In the genomic region with DNA sequence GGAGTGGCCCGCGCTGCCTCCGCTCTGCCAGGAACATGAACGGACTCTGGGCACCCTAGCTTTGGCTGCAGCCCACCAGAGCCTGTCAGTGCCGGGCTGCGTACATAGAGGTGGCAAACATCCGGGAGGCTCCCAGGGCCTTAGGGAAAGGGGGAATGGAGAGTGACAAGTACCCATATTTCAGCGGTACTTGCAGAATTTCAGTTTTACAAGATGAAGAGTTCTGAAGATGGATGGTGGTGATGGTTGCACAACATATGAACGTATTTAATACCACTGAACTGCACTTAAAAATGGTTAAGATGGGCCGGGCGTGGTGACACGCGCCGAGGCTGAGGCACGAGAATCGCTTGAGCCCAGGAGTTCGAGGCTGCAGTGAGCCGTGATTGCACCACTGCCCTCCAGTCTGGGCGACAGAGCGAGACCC, we compare ENCODE assay signal across 8 cellular contexts.
DNase-seq lines count a peak whose midpoint lies in the region; ATAC-seq and TF ChIP-seq lines count a peak whose summit lies in the region.

No MANE protein-coding gene starts in this region.

- TF ChIP-seq CTCF in AG09309 (IDR thresholded peaks at IDR 0.05; ENCODE audit: control insufficient read depth, insufficient read depth, low read depth, low read length, missing control alignments) (no peak), cardiac fibroblast (IDR thresholded peaks at IDR 0.05; ENCODE audit: low read depth, low read length) (no peak)

- peak overlapping the region; percentile 60 for H3K27ac ChIP-seq in muscle layer of duodenum (ENCODE audit: low read length)

- TF ChIP-seq EP300 in Ishikawa (IDR thresholded peaks at IDR 0.05; ENCODE audit: borderline replicate concordance) = peak; percentile 10; the same call in 1 of the 2 replicates

- peak overlapping the region; percentile 87 for H3K4me3 ChIP-seq in AG09309 (ENCODE audit: control insufficient read depth, low read depth, low read length)
- peak overlapping the region; percentile 97 to 98 for H3K4me3 ChIP-seq in cardiac fibroblast (replicated peaks in 1 of 2; ENCODE audit: low read depth in 2 of 2, low read length in 2 of 2)
- peak overlapping the region; percentile 73 to 88 for H3K4me3 ChIP-seq in muscle layer of duodenum (ENCODE audit: low read depth in 1 of 2, low read length in 2 of 2)

- no peaks in the 10 kb centered on the region for H3K36me3 ChIP-seq in muscle layer of duodenum (ENCODE audit: control insufficient read depth in 1 of 2, insufficient read depth in 2 of 2, low read length in 2 of 2)

- DNase-seq in AG09309 (ENCODE audit: low read depth) = no peak
- no peak for DNase-seq in cardiac fibroblast (ENCODE audit: low read depth in 2 of 2)
- no peak for DNase-seq in hippocampal formation (lab: John Stamatoyannopoulos, UW)
- no peak for DNase-seq in AG08395 (ENCODE audit: low spot score)

- H3K4me1 ChIP-seq in muscle layer of duodenum (ENCODE audit: control insufficient read depth in 1 of 2, insufficient read depth in 2 of 2, low read length in 2 of 2) = peaks cover 0 to 15% of the 10 kb centered on the region in 2 donors

- no peaks in the 10 kb centered on the region for H3K27me3 ChIP-seq in muscle layer of duodenum (ENCODE audit: low read depth, low read length)

- TF ChIP-seq RAD21 in Ishikawa (IDR thresholded peaks at IDR 0.05; ENCODE audit: low read depth) = no peak

- no peak for ATAC-seq in HG02610 (IDR thresholded peaks at IDR 0.05; ENCODE audit: unreplicated experiment)
- ATAC-seq in HG03457 (IDR thresholded peaks at IDR 0.05; ENCODE audit: unreplicated experiment) = no peak

- no peaks in the 10 kb centered on the region for H3K9me3 ChIP-seq in muscle layer of duodenum (ENCODE audit: control insufficient read depth in 1 of 2, low read length in 2 of 2)

TF ChIP-seq in Ishikawa, 13 proteins besides CTCF, POLR2A, EP300 and RAD21:
- TF ChIP-seq, protein P1, sequence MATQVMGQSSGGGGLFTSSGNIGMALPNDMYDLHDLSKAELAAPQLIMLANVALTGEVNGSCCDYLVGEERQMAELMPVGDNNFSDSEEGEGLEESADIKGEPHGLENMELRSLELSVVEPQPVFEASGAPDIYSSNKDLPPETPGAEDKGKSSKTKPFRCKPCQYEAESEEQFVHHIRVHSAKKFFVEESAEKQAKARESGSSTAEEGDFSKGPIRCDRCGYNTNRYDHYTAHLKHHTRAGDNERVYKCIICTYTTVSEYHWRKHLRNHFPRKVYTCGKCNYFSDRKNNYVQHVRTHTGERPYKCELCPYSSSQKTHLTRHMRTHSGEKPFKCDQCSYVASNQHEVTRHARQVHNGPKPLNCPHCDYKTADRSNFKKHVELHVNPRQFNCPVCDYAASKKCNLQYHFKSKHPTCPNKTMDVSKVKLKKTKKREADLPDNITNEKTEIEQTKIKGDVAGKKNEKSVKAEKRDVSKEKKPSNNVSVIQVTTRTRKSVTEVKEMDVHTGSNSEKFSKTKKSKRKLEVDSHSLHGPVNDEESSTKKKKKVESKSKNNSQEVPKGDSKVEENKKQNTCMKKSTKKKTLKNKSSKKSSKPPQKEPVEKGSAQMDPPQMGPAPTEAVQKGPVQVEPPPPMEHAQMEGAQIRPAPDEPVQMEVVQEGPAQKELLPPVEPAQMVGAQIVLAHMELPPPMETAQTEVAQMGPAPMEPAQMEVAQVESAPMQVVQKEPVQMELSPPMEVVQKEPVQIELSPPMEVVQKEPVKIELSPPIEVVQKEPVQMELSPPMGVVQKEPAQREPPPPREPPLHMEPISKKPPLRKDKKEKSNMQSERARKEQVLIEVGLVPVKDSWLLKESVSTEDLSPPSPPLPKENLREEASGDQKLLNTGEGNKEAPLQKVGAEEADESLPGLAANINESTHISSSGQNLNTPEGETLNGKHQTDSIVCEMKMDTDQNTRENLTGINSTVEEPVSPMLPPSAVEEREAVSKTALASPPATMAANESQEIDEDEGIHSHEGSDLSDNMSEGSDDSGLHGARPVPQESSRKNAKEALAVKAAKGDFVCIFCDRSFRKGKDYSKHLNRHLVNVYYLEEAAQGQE (IDR thresholded peaks at IDR 0.05; ENCODE audit: low read depth) = no peak
- TF ChIP-seq CEBPB (IDR thresholded peaks at IDR 0.05) = peak; percentile 23; the same call in 1 of the 2 replicates
